Comparison of ENCODE assay signal across 11 cellular contexts in the genomic region with DNA sequence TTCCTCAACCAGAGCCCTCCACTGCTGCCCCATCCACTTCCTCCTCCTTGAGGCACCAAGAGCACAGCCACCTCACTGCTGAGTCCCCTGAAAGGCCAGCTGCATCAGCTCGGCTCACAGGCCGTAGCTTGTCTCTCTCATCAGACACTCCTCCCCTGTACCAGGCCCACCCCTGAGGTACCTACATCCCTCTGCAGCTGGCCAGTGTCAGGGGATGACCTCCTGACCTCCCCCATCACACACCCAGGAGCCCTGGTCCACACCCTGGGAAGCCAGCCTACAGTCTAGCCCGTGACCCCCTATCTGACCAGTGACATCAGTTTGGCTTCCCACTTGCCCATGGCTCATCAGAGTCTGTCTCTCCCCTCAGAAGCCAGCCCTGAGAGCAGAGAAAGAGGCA.
A peak's percentile ranks its signal among the peaks of the same experiment; 100 is the strongest.
DNase-seq lines count a peak whose midpoint lies in the region; ATAC-seq and TF ChIP-seq lines count a peak whose summit lies in the region.
"Had no signal": no experiment of that assay in that cellular context is flagged by ENCODE, and none has a peak within 500 bp of the region (broad histone marks: within the 10 kb centered on the region; RNA-seq: fewer than 3 reads in every experiment).

No MANE protein-coding gene starts in this region.

- 53 to 63% methylated on average over 3 of the region's 3 CpGs for WGBS in body of pancreas, 2 donors
- no CpG with 5 or more reads among the region's 3 CpGs for WGBS in right lobe of liver (ENCODE audit: insufficient coverage, low coverage, low lambda C conversion rate, missing lambda C conversion rate)

- H3K27me3 ChIP-seq in body of pancreas, result no peaks in the 10 kb centered on the region
- no peaks in the 10 kb centered on the region for H3K27me3 ChIP-seq in right lobe of liver
- H3K27me3 ChIP-seq in dorsolateral prefrontal cortex, result no peaks in the 10 kb centered on the region

- no peak overlapping the region for H3K27ac ChIP-seq in body of pancreas
- no peak overlapping the region for H3K27ac ChIP-seq in right lobe of liver
- H3K27ac ChIP-seq in dorsolateral prefrontal cortex, result peak overlapping the region in 2 of 59 donors; percentile 4 to 28

- H3K36me3 ChIP-seq in body of pancreas (replicated peaks in 1 of 2; ENCODE audit: insufficient read depth in 1 of 2, low read depth in 2 of 2) (no peaks in the 10 kb centered on the region), right lobe of liver (peaks cover 0 to 8% (median 2%) of the 10 kb centered on the region in 4 donors)

- H3K9me3 ChIP-seq in body of pancreas (no peaks in the 10 kb centered on the region), right lobe of liver (no peaks in the 10 kb centered on the region)

- ATAC-seq in body of pancreas (peak; percentile 18), right lobe of liver (peak in 3 of 4 donors; percentile 1 to 23 (median 3))

- TF ChIP-seq CTCF in body of pancreas (IDR thresholded peaks at IDR 0.05) (no peak), right lobe of liver (IDR thresholded peaks at IDR 0.05) (no peak), GM10266 (IDR thresholded peaks at IDR 0.05; ENCODE audit: control insufficient read depth, insufficient read depth, low read depth, missing control alignments) (no peak), dorsolateral prefrontal cortex (IDR thresholded peaks at IDR 0.05 in 54 of 56, conservative IDR thresholded peaks at IDR 0.05 in 2 of 56; ENCODE audit: low read depth in 1 of 56, partially characterized antibody in 56 of 56) (no peak)

- intact Hi-C loops in body of pancreas (cut with DNase I), result no loop called here
- intact Hi-C loops in right lobe of liver (cut with DNase I), result no loop called here
- intact Hi-C loops in dorsolateral prefrontal cortex (cut with DNase I), result no loop called here

- TF ChIP-seq POLR2A in body of pancreas (IDR thresholded peaks at IDR 0.05), result no peak
- TF ChIP-seq POLR2A in right lobe of liver (IDR thresholded peaks at IDR 0.05), result no peak

- DNase-seq in DMS79 treated with DMSO at 0.1 percent for 48 hours (lab: John Stamatoyannopoulos, UW) (peak; percentile 29), DMS79 (lab: John Stamatoyannopoulos, UW) (no peak), body of pancreas (peak in 1 of 4 donors; percentile 20), right lobe of liver (no peak), GM10266 (ENCODE audit: extremely low spot score) (no peak), T-helper 2 cell (no peak), dorsolateral prefrontal cortex (no peak)
- DNase-seq in stimulated activated CD8-positive, alpha-beta memory T cell treated with anti-CD3 and anti-CD28 coated beads, Interleukin-4, amount 100 ng/mL, for 48 hours, result peak; percentile 18
- DNase-seq: 8988T, Karpas-422, T1000 had no signal

- peaks cover 5% of the 10 kb centered on the region for H3K4me1 ChIP-seq in body of pancreas
- no peaks in the 10 kb centered on the region for H3K4me1 ChIP-seq in right lobe of liver

- H3K4me3 ChIP-seq in body of pancreas (no peak overlapping the region), right lobe of liver (no peak overlapping the region), dorsolateral prefrontal cortex (no peak overlapping the region)

Comparison
In these comparisons a context has a peak if more than half of its experiments do, and no peak if none do; other contexts are left out.
1. DNase-seq: peak in DMS79 treated with DMSO at 0.1 percent for 48 hours (single experiment) and stimulated activated CD8-positive, alpha-beta memory T cell treated with anti-CD3 and anti-CD28 coated beads, Interleukin-4, amount 100 ng/mL, for 48 hours (single experiment); none in DMS79 (single experiment), right lobe of liver (0 of 3), GM10266 (single experiment), T-helper 2 cell (0 of 5) and dorsolateral prefrontal cortex (0 of 10).